8 cellular contexts compared by ENCODE assay signal in the genomic region with DNA sequence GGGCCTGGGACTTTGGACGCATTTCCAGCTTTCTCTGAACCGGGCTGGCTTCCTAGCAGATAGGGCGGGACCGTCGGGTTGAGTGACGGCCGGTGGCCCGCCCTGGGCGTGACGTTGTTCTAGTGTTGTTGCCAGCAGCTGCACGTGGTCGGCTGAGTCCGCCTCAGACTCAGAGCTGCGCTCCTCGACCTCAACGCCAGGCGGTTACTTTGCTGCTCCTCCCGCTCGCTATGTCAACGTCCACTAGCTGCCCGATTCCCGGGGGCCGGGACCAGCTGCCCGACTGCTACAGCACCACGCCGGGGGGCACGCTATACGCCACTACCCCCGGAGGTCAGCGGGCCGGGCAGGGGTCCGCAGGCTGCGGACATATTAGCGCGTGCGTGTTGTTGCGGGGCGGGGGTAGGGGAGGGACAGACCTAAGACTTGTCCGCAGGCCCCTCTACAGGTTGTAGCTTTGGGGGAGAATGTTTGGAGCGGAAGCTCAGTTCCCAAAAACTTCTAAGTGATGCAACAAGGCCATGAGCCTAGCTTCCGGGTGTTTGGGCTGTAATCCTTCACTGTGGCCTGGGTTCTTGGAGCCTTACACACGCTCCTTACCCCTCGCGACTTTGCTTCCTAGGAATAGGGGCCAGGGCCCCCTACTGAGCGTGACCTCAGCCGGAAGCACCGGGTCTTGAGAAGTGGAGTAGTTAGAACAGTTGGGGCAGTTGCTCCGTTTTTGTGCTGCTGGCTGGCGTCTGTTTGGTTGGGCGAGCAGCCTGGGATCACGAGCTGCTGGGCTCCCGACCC. TPM values are rescaled to one million over a fixed set of nuclear protein-coding genes. Genes with fewer than 3 reads are reported as not detected.
DNase-seq lines count a peak whose midpoint lies in the region; ATAC-seq, FAIRE-seq and TF ChIP-seq lines count a peak whose summit lies in the region.

A gene (plus strand): TSS at position 155 of the 792 bp plus-strand sequence. CDS start 76 bp downstream, at position 231.

- H3K27me3 ChIP-seq in SK-N-SH (ENCODE audit: insufficient read depth) (no peaks in the 10 kb centered on the region), osteoblast (ENCODE audit: insufficient read depth, low read length) (no peaks in the 10 kb centered on the region)

- H3K36me3 Mint-ChIP-seq in IgD-negative memory B cell: peaks cover 7% of the 10 kb centered on the region
- peaks cover 51% of the 10 kb centered on the region for H3K36me3 Mint-ChIP-seq in activated naive CD8-positive, alpha-beta T cell treated with anti-CD3 and anti-CD28 coated beads for 36 hours

- 66% methylated on average over 38 of the region's 52 CpGs for WGBS in SK-N-SH (ENCODE audit: low lambda C conversion rate)

- peak; percentile 92 for ATAC-seq in GM21528 (IDR thresholded peaks at IDR 0.05; ENCODE audit: low FRiP score, unreplicated experiment)

- H3K9ac ChIP-seq in SK-N-SH: no peak within 1 kb of the TSS

- intact Hi-C loops in head of caudate nucleus (cut with DNase I): loop anchor here (5.0 kb wide), 1 partner anchor 145 kb away; a partner anchor contains a TSS

- no peaks in the 10 kb centered on the region for H3K9me3 Mint-ChIP-seq in IgD-negative memory B cell
- H3K9me3 Mint-ChIP-seq in activated naive CD8-positive, alpha-beta T cell treated with anti-CD3 and anti-CD28 coated beads for 36 hours: no peaks in the 10 kb centered on the region

- no peaks in the 10 kb centered on the region for H3K27me3 Mint-ChIP-seq in IgD-negative memory B cell
- no peaks in the 10 kb centered on the region for H3K27me3 Mint-ChIP-seq in activated naive CD8-positive, alpha-beta T cell treated with anti-CD3 and anti-CD28 coated beads for 36 hours

- H3K4me2 ChIP-seq in SK-N-SH (peak within 1 kb of the TSS; percentile 33; the same call in 1 of the 2 replicates), osteoblast (ENCODE audit: insufficient read depth, low read length) (peak within 1 kb of the TSS; percentile 84)

- H3K27ac Mint-ChIP-seq in IgD-negative memory B cell: peak within 1 kb of the TSS; percentile 47 to 94 (median 93)
- H3K27ac Mint-ChIP-seq in activated naive CD8-positive, alpha-beta T cell treated with anti-CD3 and anti-CD28 coated beads for 36 hours: peak within 1 kb of the TSS; percentile 97

- no peaks in the 10 kb centered on the region for H3K9me2 ChIP-seq in SK-N-SH

- CTCF ChIA-PET in SK-N-SH (lab: Yijun Ruan, JAX): interaction anchor here (0.8 to 2.0 kb wide), 7 partner anchors 10 to 492 kb away, joined by 3 to 7 read pairs (median 3); a partner anchor contains a TSS

- H3F3A ChIP-seq in SK-N-SH (replicated peaks; ENCODE audit: insufficient read depth): peaks cover 46% of the 10 kb centered on the region

- no peak for TF ChIP-seq RAD21 in SK-N-SH (IDR thresholded peaks at IDR 0.05; ENCODE audit: low read length)

- H3K79me2 ChIP-seq in SK-N-SH (ENCODE audit: insufficient read depth): peaks cover 21% of the 10 kb centered on the region; the same call in 1 of the 2 replicates
- H3K79me2 ChIP-seq in osteoblast (ENCODE audit: insufficient read depth, low read length): peaks cover 27% of the 10 kb centered on the region

- no peak within 1 kb of the TSS for H3K4me3 ChIP-seq in SK-N-SH (ENCODE audit: low read depth in 2 of 2, low read length in 1 of 2)
- H3K4me3 ChIP-seq in osteoblast (ENCODE audit: insufficient read depth, low read length): peak within 1 kb of the TSS; percentile 70

- peak within 1 kb of the TSS; percentile 71 to 94 (median 88) for H3K4me3 Mint-ChIP-seq in IgD-negative memory B cell
- peak within 1 kb of the TSS; percentile 88 for H3K4me3 Mint-ChIP-seq in activated naive CD8-positive, alpha-beta T cell treated with anti-CD3 and anti-CD28 coated beads for 36 hours

- H2AFZ ChIP-seq in SK-N-SH (ENCODE audit: low read depth) (no peak within 1 kb of the TSS; the same call in 1 of the 2 replicates), osteoblast (ENCODE audit: low read length) (no peak within 1 kb of the TSS)

- H3K4me1 Mint-ChIP-seq in IgD-negative memory B cell: peaks cover 19 to 22% (median 20%) of the 10 kb centered on the region in 3 donors
- H3K4me1 Mint-ChIP-seq in activated naive CD8-positive, alpha-beta T cell treated with anti-CD3 and anti-CD28 coated beads for 36 hours: peaks cover 46% of the 10 kb centered on the region

- POLR2A ChIA-PET in SK-N-SH (lab: Yijun Ruan, JAX): interaction anchor here (1.1 to 3.1 kb wide), 6 partner anchors 8 to 146 kb away, joined by 3 to 21 read pairs (median 5); a partner anchor contains a TSS

- H3K36me3 ChIP-seq in SK-N-SH (replicated peaks in 1 of 2; ENCODE audit: control insufficient read depth in 1 of 2, insufficient read depth in 2 of 2, low read length in 1 of 2): peaks cover 28 to 42% of the 10 kb centered on the region in 2 experiments
- peaks cover 45% of the 10 kb centered on the region for H3K36me3 ChIP-seq in osteoblast (ENCODE audit: insufficient read depth, low read length)

- no peak for TF ChIP-seq EP300 in SK-N-SH (IDR thresholded peaks at IDR 0.05; ENCODE audit: borderline replicate concordance in 1 of 2, low read depth in 1 of 2, low read length in 1 of 2)

- no peaks in the 10 kb centered on the region for H3K9me3 ChIP-seq in SK-N-SH
- no peaks in the 10 kb centered on the region for H3K9me3 ChIP-seq in osteoblast (ENCODE audit: low read depth, low read length)

- peak; percentile 50 for DNase-seq in D721Med (ENCODE audit: insufficient read length, low spot score)
- DNase-seq in SK-N-SH: peak; percentile 84
- DNase-seq in activated naive CD8-positive, alpha-beta T cell treated with anti-CD3 and anti-CD28 coated beads for 36 hours: peak; percentile 86
- peak; percentile 93 to 99 (median 98) for DNase-seq in head of caudate nucleus
- DNase-seq in osteoblast (ENCODE audit: insufficient read length, low spot score, missing footprints): peak; percentile 95

- H3K4me1 ChIP-seq in SK-N-SH (ENCODE audit: control insufficient read depth in 1 of 2, insufficient read depth in 2 of 2, low read depth in 1 of 2, low read length in 1 of 2) (peaks cover 8 to 46% of the 10 kb centered on the region in 2 experiments; a peak in 3 of 4 replicates), osteoblast (ENCODE audit: insufficient read depth, low read length) (peaks cover 13% of the 10 kb centered on the region)

- no peak for FAIRE-seq in D721Med (lab: Jason Lieb, UNC)

- TF ChIP-seq CTCF in D721Med (IDR thresholded peaks at IDR 0.05; ENCODE audit: insufficient read depth, missing control alignments) (no peak), SK-N-SH (IDR thresholded peaks at IDR 0.05) (peak; percentile 44), osteoblast (IDR thresholded peaks at IDR 0.05; ENCODE audit: extremely low read depth, low read depth, low read length) (peak; percentile 52)

- H4K20me1 ChIP-seq in SK-N-SH (ENCODE audit: insufficient read depth): no peaks in the 10 kb centered on the region; the same call in 1 of the 2 replicates
- H4K20me1 ChIP-seq in osteoblast (ENCODE audit: insufficient read depth, low read length): peaks cover 12% of the 10 kb centered on the region

- H3K27ac ChIP-seq in SK-N-SH (ENCODE audit: low read depth in 2 of 2, low read length in 1 of 2): peak within 1 kb of the TSS; percentile 55 to 87
- H3K27ac ChIP-seq in osteoblast (ENCODE audit: low read depth, low read length): peak within 1 kb of the TSS; percentile 85
- peak within 1 kb of the TSS; percentile 90 for H3K27ac ChIP-seq in temporal lobe (ENCODE audit: low read depth, low read length)

TF ChIP-seq in SK-N-SH, 30 proteins besides CTCF, POLR2A, EP300 and RAD21 (continues in another document):
- TF ChIP-seq, protein P1, sequence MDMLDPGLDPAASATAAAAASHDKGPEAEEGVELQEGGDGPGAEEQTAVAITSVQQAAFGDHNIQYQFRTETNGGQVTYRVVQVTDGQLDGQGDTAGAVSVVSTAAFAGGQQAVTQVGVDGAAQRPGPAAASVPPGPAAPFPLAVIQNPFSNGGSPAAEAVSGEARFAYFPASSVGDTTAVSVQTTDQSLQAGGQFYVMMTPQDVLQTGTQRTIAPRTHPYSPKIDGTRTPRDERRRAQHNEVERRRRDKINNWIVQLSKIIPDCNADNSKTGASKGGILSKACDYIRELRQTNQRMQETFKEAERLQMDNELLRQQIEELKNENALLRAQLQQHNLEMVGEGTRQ (IDR thresholded peaks at IDR 0.05; ENCODE audit: borderline replicate concordance, low read depth, low read length): peak; percentile 49; the same call in 1 of the 2 replicates
- TF ChIP-seq RCOR1 (IDR thresholded peaks at IDR 0.05; ENCODE audit: low read length) (no peak), NFIC (IDR thresholded peaks at IDR 0.05; ENCODE audit: borderline replicate concordance) (peak; percentile 53; the same call in 1 of the 2 replicates), TEAD4 (IDR thresholded peaks at IDR 0.05; ENCODE audit: borderline replicate concordance, insufficient read depth) (no peak), GABPA (IDR thresholded peaks at IDR 0.05; ENCODE audit: low read depth) (peak; percentile 28; the same call in 1 of the 2 replicates)
- TF ChIP-seq, protein P2, sequence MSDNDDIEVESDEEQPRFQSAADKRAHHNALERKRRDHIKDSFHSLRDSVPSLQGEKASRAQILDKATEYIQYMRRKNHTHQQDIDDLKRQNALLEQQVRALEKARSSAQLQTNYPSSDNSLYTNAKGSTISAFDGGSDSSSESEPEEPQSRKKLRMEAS (IDR thresholded peaks at IDR 0.05; ENCODE audit: low read depth): peak; percentile 97
- TF ChIP-seq, protein P3, sequence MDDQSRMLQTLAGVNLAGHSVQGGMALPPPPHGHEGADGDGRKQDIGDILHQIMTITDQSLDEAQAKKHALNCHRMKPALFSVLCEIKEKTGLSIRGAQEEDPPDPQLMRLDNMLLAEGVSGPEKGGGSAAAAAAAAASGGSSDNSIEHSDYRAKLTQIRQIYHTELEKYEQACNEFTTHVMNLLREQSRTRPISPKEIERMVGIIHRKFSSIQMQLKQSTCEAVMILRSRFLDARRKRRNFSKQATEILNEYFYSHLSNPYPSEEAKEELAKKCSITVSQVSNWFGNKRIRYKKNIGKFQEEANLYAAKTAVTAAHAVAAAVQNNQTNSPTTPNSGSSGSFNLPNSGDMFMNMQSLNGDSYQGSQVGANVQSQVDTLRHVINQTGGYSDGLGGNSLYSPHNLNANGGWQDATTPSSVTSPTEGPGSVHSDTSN (IDR thresholded peaks at IDR 0.05): peak; percentile 96
- TF ChIP-seq, protein P4, sequence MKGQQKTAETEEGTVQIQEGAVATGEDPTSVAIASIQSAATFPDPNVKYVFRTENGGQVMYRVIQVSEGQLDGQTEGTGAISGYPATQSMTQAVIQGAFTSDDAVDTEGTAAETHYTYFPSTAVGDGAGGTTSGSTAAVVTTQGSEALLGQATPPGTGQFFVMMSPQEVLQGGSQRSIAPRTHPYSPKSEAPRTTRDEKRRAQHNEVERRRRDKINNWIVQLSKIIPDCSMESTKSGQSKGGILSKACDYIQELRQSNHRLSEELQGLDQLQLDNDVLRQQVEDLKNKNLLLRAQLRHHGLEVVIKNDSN (IDR thresholded peaks at IDR 0.05; ENCODE audit: borderline replicate concordance, low read depth): peak; percentile 86; the same call in 1 of the 2 replicates

RNA-seq across cellular contexts. Expression of the gene that starts here (rescaled TPM):
- polyA plus RNA-seq in IgD-negative memory B cell: 32.9 TPM
- polyA plus RNA-seq in SK-N-SH (2012; rRNA removed): 1.1 and 1.2 TPM in 2 replicates
- 0.63 and 0.79 TPM in 2 replicates for polyA plus RNA-seq in SK-N-SH (2012; cell fraction: cytosol; rRNA removed)
- polyA plus RNA-seq in SK-N-SH (2012; cell fraction: nucleus; rRNA removed): 3.4 and 3.6 TPM in 2 replicates
- 10 to 100 TPM; 13.9 to 15.5 TPM for total RNA-seq in activated naive CD8-positive, alpha-beta T cell treated with anti-CD3 and anti-CD28 coated beads for 36 hours
- total RNA-seq in osteoblast: 3.8 and 4.7 TPM in 2 replicates
- not detected for total RNA-seq in temporal lobe
